ENCODE assay signal across 9 cellular contexts in genomic region chr3:77059354-77059753, GRCh38. TPM values are rescaled to one million over a fixed set of nuclear protein-coding genes. Genes with fewer than 3 reads are reported as not detected.
"Had no signal": no experiment of that assay in that cellular context is flagged by ENCODE, and none has a peak within 500 bp of the region (broad histone marks: within the 10 kb centered on the region; RNA-seq: fewer than 3 reads in every experiment).

No MANE protein-coding gene starts in this region.

- H3K36me3 Mint-ChIP-seq: IgD-negative memory B cell had no signal

- H3K27me3 Mint-ChIP-seq: IgD-negative memory B cell had no signal

- H3K27ac ChIP-seq: HL-60, KMS-11 had no signal

- H3K27ac Mint-ChIP-seq: IgD-negative memory B cell had no signal

- H3K4me3 ChIP-seq: K562 had no signal

- H3K4me3 Mint-ChIP-seq: IgD-negative memory B cell had no signal

- ATAC-seq: HepG2, K562 had no signal

- H3K9ac ChIP-seq: KMS-11 had no signal

- H3K4me2 ChIP-seq: KMS-11 had no signal

- H3K4me1 Mint-ChIP-seq: IgD-negative memory B cell had no signal

- FAIRE-seq: HepG2, HTR-8/SVneo, K562 had no signal

- DNase-seq: IMR-90, KBM-7, KG1 had no signal

RNA-seq across cellular contexts. Expression of gene ROBO2, which starts 19.5 kb away (rescaled TPM):
- total RNA-seq: HepG2 had no signal
- polyA plus RNA-seq: HepG2, IgD-negative memory B cell had no signal
